ENCODE assay signal across 21 cellular contexts in the genomic region with DNA sequence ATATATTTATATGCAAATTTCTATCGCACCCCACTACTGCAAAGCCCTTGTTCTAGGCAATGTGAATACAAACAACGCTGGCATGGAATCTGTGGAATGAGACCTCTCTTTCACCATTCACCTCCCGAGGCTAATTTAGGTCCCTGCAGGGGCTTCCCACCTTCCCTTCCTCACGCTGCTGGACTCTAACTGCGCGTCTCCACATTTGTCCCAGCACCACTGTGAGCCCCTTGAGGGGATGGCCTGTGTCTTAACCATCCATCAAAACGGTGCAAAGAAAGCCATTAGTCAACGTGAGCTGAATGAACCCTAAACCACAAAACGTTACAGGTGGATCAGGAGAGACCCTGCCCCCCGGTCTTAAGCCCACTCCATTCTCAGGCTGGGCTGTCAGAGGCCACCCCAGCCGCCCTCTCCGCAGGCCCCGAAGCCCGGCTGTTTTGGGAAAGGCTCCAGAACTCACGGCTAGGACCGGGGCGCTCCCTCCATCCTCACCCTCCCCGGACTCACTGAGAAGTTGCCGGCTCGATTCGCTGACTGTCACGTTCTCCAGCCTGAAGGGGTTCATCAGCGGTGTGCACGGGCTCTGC. TPM values are rescaled to one million over a fixed set of nuclear protein-coding genes. Genes with fewer than 3 reads are reported as not detected.
DNase-seq lines count a peak whose midpoint lies in the region; TF ChIP-seq lines count a peak whose summit lies in the region.
"Had no signal": no experiment of that assay in that cellular context is flagged by ENCODE, and none has a peak within 500 bp of the region (broad histone marks: within the 10 kb centered on the region; RNA-seq: fewer than 3 reads in every experiment).

No MANE protein-coding gene starts in this region.

- H3K9me3 ChIP-seq in hepatocyte (ENCODE audit: low read depth), result no peaks in the 10 kb centered on the region
- no peaks in the 10 kb centered on the region for H3K9me3 ChIP-seq in neural cell (ENCODE audit: low read length)
- H3K9me3 ChIP-seq: MG63 had no signal

- H3K4me2 ChIP-seq in hepatocyte, result peak overlapping the region; percentile 77
- peak overlapping the region; percentile 48 for H3K4me2 ChIP-seq in neural cell (ENCODE audit: low read length)

- WGBS in hepatocyte (ENCODE audit: low lambda C conversion rate, missing lambda C conversion rate), result 4% methylated on average over 24 of the region's 24 CpGs

- no peak for TF ChIP-seq RAD21 in neural cell (conservative IDR thresholded peaks at IDR 0.05)

- H3K27ac ChIP-seq in hepatocyte (no peak overlapping the region), neural cell (ENCODE audit: low read length) (no peak overlapping the region)
- H3K27ac ChIP-seq: brain microvascular endothelial cell had no signal

- DNase-seq in COLO668 (lab: John Stamatoyannopoulos, UW; ENCODE audit: unreplicated experiment) (peak; percentile 35), NCI-H69 (lab: John Stamatoyannopoulos, UW) (peak; percentile 30), hepatocyte (ENCODE audit: low spot score) (no peak), HUDEP-2 (lab: John Stamatoyannopoulos, UW; ENCODE audit: unreplicated experiment in 76 of 76) (no peak), HCEC 1CT (no peak), HuH-7.5 (ENCODE audit: low spot score) (no peak)
- DNase-seq in activated naive CD4-positive, alpha-beta T cell treated with anti-CD3 and anti-CD28 coated beads, Interleukin-2, amount 50 U/mL, for 16 hours, result no peak
- DNase-seq: activated CD4-positive, alpha-beta T cell treated with anti-CD3 and anti-CD28 coated beads for 48 hours; activated CD8-positive, alpha-beta memory T cell treated with anti-CD3 and anti-CD28 coated beads, Interleukin-2, amount 50 U/mL, for 48 hours; activated naive CD4-positive, alpha-beta T cell treated with Interleukin-2 at 50 U/mL for 16 hours; brain microvascular endothelial cell; COR-L47; dermis blood vessel endothelial cell; MG63; midbrain; NCI-H187; NCI-H524 had no signal

- TF ChIP-seq CTCF in hepatocyte (IDR thresholded peaks at IDR 0.05; ENCODE audit: poor library complexity), result no peak
- TF ChIP-seq CTCF in neural cell (IDR thresholded peaks at IDR 0.05; ENCODE audit: poor library complexity, severe bottlenecking), result no peak

- H3K9me2 ChIP-seq in hepatocyte (replicated peaks; ENCODE audit: insufficient read depth) (no peaks in the 10 kb centered on the region), neural cell (ENCODE audit: insufficient read depth, low read length) (no peaks in the 10 kb centered on the region)

- no peak overlapping the region for H2AFZ ChIP-seq in hepatocyte
- H2AFZ ChIP-seq in neural cell (ENCODE audit: low read depth, low read length), result no peak overlapping the region

- H4K20me1 ChIP-seq in hepatocyte (ENCODE audit: insufficient read depth, poor library complexity, severe bottlenecking) (no peaks in the 10 kb centered on the region), neural cell (ENCODE audit: insufficient read depth) (no peaks in the 10 kb centered on the region)

- no peaks in the 10 kb centered on the region for H3K79me2 ChIP-seq in hepatocyte
- no peaks in the 10 kb centered on the region for H3K79me2 ChIP-seq in neural cell (replicated peaks; ENCODE audit: insufficient read depth, low read length)

- H3K4me1 ChIP-seq in hepatocyte (ENCODE audit: insufficient read depth), result peaks cover 8% of the 10 kb centered on the region

- peaks cover 60% of the 10 kb centered on the region for H3K27me3 ChIP-seq in hepatocyte
- peaks cover 35% of the 10 kb centered on the region for H3K27me3 ChIP-seq in neural cell (ENCODE audit: insufficient read depth, low read depth, low read length)

- no peak overlapping the region for H3K4me3 ChIP-seq in hepatocyte
- H3K4me3 ChIP-seq in neural cell (ENCODE audit: low read length), result peak overlapping the region; percentile 67
- H3K4me3 ChIP-seq: MG63 had no signal

- H3K9ac ChIP-seq in neural cell (ENCODE audit: low read length), result no peak overlapping the region

- no peaks in the 10 kb centered on the region for H3F3A ChIP-seq in neural cell (ENCODE audit: insufficient read depth, low read length, poor library complexity, severe bottlenecking)

- no peak for TF ChIP-seq EP300 in neural cell (conservative IDR thresholded peaks at IDR 0.05; ENCODE audit: poor library complexity, severe bottlenecking)

- H3K36me3 ChIP-seq in hepatocyte (replicated peaks; ENCODE audit: insufficient read depth, low read depth) (no peaks in the 10 kb centered on the region), neural cell (ENCODE audit: insufficient read depth, low read length) (no peaks in the 10 kb centered on the region)
- H3K36me3 ChIP-seq: brain microvascular endothelial cell, MG63 had no signal

TF ChIP-seq in neural cell, 6 proteins besides CTCF, POLR2A, EP300 and RAD21:
- TF ChIP-seq TAF1 (IDR thresholded peaks at IDR 0.05; ENCODE audit: low read depth) (no peak), MXI1 (conservative IDR thresholded peaks at IDR 0.05; ENCODE audit: poor library complexity, severe bottlenecking) (no peak), SMC3 (conservative IDR thresholded peaks at IDR 0.05; ENCODE audit: poor library complexity) (no peak), POLR2AphosphoS5 (IDR thresholded peaks at IDR 0.05) (no peak), EZH2 (IDR thresholded peaks at IDR 0.05; ENCODE audit: borderline replicate concordance, insufficient read depth, low read length, poor library complexity, severe bottlenecking) (no peak)
- TF ChIP-seq, protein P1, sequence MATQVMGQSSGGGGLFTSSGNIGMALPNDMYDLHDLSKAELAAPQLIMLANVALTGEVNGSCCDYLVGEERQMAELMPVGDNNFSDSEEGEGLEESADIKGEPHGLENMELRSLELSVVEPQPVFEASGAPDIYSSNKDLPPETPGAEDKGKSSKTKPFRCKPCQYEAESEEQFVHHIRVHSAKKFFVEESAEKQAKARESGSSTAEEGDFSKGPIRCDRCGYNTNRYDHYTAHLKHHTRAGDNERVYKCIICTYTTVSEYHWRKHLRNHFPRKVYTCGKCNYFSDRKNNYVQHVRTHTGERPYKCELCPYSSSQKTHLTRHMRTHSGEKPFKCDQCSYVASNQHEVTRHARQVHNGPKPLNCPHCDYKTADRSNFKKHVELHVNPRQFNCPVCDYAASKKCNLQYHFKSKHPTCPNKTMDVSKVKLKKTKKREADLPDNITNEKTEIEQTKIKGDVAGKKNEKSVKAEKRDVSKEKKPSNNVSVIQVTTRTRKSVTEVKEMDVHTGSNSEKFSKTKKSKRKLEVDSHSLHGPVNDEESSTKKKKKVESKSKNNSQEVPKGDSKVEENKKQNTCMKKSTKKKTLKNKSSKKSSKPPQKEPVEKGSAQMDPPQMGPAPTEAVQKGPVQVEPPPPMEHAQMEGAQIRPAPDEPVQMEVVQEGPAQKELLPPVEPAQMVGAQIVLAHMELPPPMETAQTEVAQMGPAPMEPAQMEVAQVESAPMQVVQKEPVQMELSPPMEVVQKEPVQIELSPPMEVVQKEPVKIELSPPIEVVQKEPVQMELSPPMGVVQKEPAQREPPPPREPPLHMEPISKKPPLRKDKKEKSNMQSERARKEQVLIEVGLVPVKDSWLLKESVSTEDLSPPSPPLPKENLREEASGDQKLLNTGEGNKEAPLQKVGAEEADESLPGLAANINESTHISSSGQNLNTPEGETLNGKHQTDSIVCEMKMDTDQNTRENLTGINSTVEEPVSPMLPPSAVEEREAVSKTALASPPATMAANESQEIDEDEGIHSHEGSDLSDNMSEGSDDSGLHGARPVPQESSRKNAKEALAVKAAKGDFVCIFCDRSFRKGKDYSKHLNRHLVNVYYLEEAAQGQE (IDR thresholded peaks at IDR 0.05; ENCODE audit: borderline replicate concordance), result no peak

RNA-seq across cellular contexts. Expression of gene TMEM114, which starts 1.5 kb away (rescaled TPM):
- total RNA-seq in hepatocyte, result not detected in 2 replicates
- not detected in 2 replicates for polyA plus RNA-seq in hepatocyte
- 0.62 TPM in 1 of 2 replicates, not detected in the other for polyA plus RNA-seq in neural cell
- not detected in 2 replicates for polyA minus RNA-seq in neural cell
- total RNA-seq: dermis blood vessel endothelial cell, esophagus mucosa, omental fat pad, temporal lobe had no signal

RNA-seq across cellular contexts. Expression of gene METTL22, which starts 32.7 kb away (rescaled TPM):
- 16.9 and 17.6 TPM in 2 replicates for total RNA-seq in hepatocyte
- 19.7 and 35.1 TPM in 2 replicates for polyA plus RNA-seq in hepatocyte
- 51.3 and 64.5 TPM in 2 replicates for polyA plus RNA-seq in neural cell
- 35.1 and 41.0 TPM in 2 replicates for polyA minus RNA-seq in neural cell

Comparison
In these comparisons a context has a peak if more than half of its experiments do, and no peak if none do; other contexts are left out.
1. DNase-seq: peak in COLO668 (single experiment) and NCI-H69 (single experiment); none in hepatocyte (single experiment), HUDEP-2 (0 of 76), activated naive CD4-positive, alpha-beta T cell treated with anti-CD3 and anti-CD28 coated beads, Interleukin-2, amount 50 U/mL, for 16 hours (single experiment), HCEC 1CT (single experiment) and HuH-7.5 (single experiment).